Comparison of ENCODE assay signal across 8 cellular contexts in the genomic region with DNA sequence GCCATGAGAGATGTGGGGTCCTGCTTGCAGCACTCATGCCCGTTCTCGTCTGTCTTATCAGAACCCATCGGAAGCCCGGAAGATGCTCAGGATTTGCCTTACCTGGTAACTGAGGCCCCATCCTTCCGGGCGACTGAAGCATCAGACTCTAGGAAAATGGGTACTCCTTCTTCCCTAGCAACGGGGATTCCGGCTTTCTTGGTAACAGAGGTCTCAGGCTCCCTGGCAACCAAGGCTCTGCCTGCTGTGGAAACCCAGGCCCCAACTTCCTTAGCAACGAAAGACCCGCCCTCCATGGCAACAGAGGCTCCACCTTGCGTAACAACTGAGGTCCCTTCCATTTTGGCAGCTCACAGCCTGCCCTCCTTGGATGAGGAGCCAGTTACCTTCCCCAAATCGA. TPM values are rescaled to one million over a fixed set of nuclear protein-coding genes. Genes with fewer than 3 reads are reported as not detected.
A peak's percentile ranks its signal among the peaks of the same experiment; 100 is the strongest.
DNase-seq lines count a peak whose midpoint lies in the region; ATAC-seq and TF ChIP-seq lines count a peak whose summit lies in the region.

No MANE protein-coding gene starts in this region.

- no peak overlapping the region for H3K4me3 ChIP-seq in esophagus muscularis mucosa
- no peak overlapping the region for H3K4me3 ChIP-seq in neutrophil (ENCODE audit: low read depth in 1 of 2, low read length in 1 of 2)
- peak overlapping the region; percentile 46 for H3K4me3 ChIP-seq in thymus (ENCODE audit: low read length)

- 68% methylated on average over 12 of the region's 12 CpGs for WGBS in esophagus muscularis mucosa
- 19% methylated on average over 12 of the region's 12 CpGs for WGBS in thymus

- intact Hi-C loops in esophagus muscularis mucosa (cut with DNase I) = no loop called here

- ATAC-seq in HG03196 (IDR thresholded peaks at IDR 0.05; ENCODE audit: unreplicated experiment) (no peak), GM18498 (IDR thresholded peaks at IDR 0.05; ENCODE audit: unreplicated experiment) (no peak)

- DNase-seq in GM10248 (ENCODE audit: extremely low spot score) = peak; percentile 91
- peak; percentile 38 for DNase-seq in NCI-H510A (lab: John Stamatoyannopoulos, UW)
- peak; percentile 61 for DNase-seq in activated CD8-positive, alpha-beta memory T cell treated with anti-CD3 and anti-CD28 coated beads, Interleukin-2, amount 50 U/mL, for 4 hours
- DNase-seq in esophagus muscularis mucosa (ENCODE audit: extremely low spot score) = peak; percentile 95

- peaks cover 10 to 19% (median 16%) of the 10 kb centered on the region in 4 donors for H3K36me3 ChIP-seq in esophagus muscularis mucosa
- H3K36me3 ChIP-seq in neutrophil = peaks cover 18% of the 10 kb centered on the region
- H3K36me3 ChIP-seq in thymus (ENCODE audit: control insufficient read depth, insufficient read depth) = peaks cover 11% of the 10 kb centered on the region

- POLR2A ChIA-PET in GM10248 (lab: Yijun Ruan, JAX) = no interaction called here

- H3K4me1 ChIP-seq in esophagus muscularis mucosa = peaks cover 14 to 26% (median 20%) of the 10 kb centered on the region in 4 donors
- peaks cover 14 to 17% of the 10 kb centered on the region in 2 experiments for H3K4me1 ChIP-seq in neutrophil (ENCODE audit: control insufficient read depth in 1 of 2, insufficient read depth in 1 of 2, low read depth in 1 of 2, low read length in 1 of 2)
- H3K4me1 ChIP-seq in thymus (ENCODE audit: control insufficient read depth, insufficient read depth, low read length) = peaks cover 24% of the 10 kb centered on the region

- CTCF ChIA-PET in GM10248 (lab: Yijun Ruan, JAX) = interaction anchor here (0.8 to 2.5 kb wide), 7 partner anchors 9 to 181 kb away, joined by 3 to 8 read pairs (median 7); a partner anchor contains a TSS

- TF ChIP-seq POLR2A in esophagus muscularis mucosa (IDR thresholded peaks at IDR 0.05; ENCODE audit: low read depth) = no peak

- no peak for TF ChIP-seq CTCF in GM10248 (IDR thresholded peaks at IDR 0.05; ENCODE audit: control extremely low read depth, extremely low read depth, low read depth, missing control alignments)
- TF ChIP-seq CTCF in esophagus muscularis mucosa (IDR thresholded peaks at IDR 0.05) = no peak
- TF ChIP-seq CTCF in neutrophil (IDR thresholded peaks at IDR 0.05) = no peak

- no peak for TF ChIP-seq EP300 in esophagus muscularis mucosa (IDR thresholded peaks at IDR 0.05)

- H3K27me3 ChIP-seq in esophagus muscularis mucosa (no peaks in the 10 kb centered on the region), neutrophil (peaks cover 41% of the 10 kb centered on the region), thymus (ENCODE audit: control insufficient read depth, insufficient read depth) (no peaks in the 10 kb centered on the region)

- H3K27ac ChIP-seq in esophagus muscularis mucosa (replicated peaks in 1 of 4) = no peak overlapping the region
- H3K27ac ChIP-seq in neutrophil = peak overlapping the region; percentile 71
- H3K27ac ChIP-seq in thymus (ENCODE audit: low read depth) = peak overlapping the region; percentile 73

- H3K9me3 ChIP-seq in esophagus muscularis mucosa (no peaks in the 10 kb centered on the region), neutrophil (no peaks in the 10 kb centered on the region), thymus (ENCODE audit: control insufficient read depth) (no peaks in the 10 kb centered on the region)

RNA-seq across cellular contexts. Expression of a gene that starts 8.3 kb away (rescaled TPM):
- total RNA-seq in esophagus muscularis mucosa = 10 to 100 TPM; 44.8 to 64.3 (median 56.9) TPM
- 2.2 TPM for polyA plus RNA-seq in thymus

RNA-seq across cellular contexts. Expression of a gene that starts 23.1 kb away (rescaled TPM):
- total RNA-seq in esophagus muscularis mucosa = 100 to 1,000 TPM; 205 to 258 (median 232) TPM
- polyA plus RNA-seq in thymus = 152 TPM

RNA-seq across cellular contexts. Expression of a gene that starts 42.6 kb away (rescaled TPM):
- total RNA-seq in esophagus muscularis mucosa = 10 to 100 TPM; 13.9 to 23.1 (median 19.3) TPM
- polyA plus RNA-seq in thymus = 22.1 TPM

Comparison
In these comparisons a context has a peak if more than half of its experiments do, and no peak if none do; other contexts are left out.
1. DNase-seq: peak in every context shown above with its lines; median percentile 95 in esophagus muscularis mucosa; 91 in GM10248; 61 in activated CD8-positive, alpha-beta memory T cell treated with anti-CD3 and anti-CD28 coated beads, Interleukin-2, amount 50 U/mL, for 4 hours; 38 in NCI-H510A.
2. H3K27ac ChIP-seq: peak in neutrophil (single experiment) and thymus (single experiment); none in esophagus muscularis mucosa (0 of 4).